Comparison of ENCODE assay signal across 18 cellular contexts in genomic region chr7:68038621-68039314, GRCh38.
A peak's percentile ranks its signal among the peaks of the same experiment; 100 is the strongest.
DNase-seq lines count a peak whose midpoint lies in the region; ATAC-seq and TF ChIP-seq lines count a peak whose summit lies in the region.
"Had no signal": no experiment of that assay in that cellular context is flagged by ENCODE, and none has a peak within 500 bp of the region (broad histone marks: within the 10 kb centered on the region; RNA-seq: fewer than 3 reads in every experiment).

No MANE protein-coding gene starts in this region.

- no peak overlapping the region for H3K9ac ChIP-seq in PC-3 (ENCODE audit: low read length)

- no peak overlapping the region for H2AFZ ChIP-seq in PC-3 (ENCODE audit: low read length)

- CTCF ChIA-PET in PC-3 (lab: Charles Lee), result no interaction called here
- CTCF ChIA-PET in CD4-positive, alpha-beta T cell (lab: Charles Lee), result no interaction called here

- no peaks in the 10 kb centered on the region for H3K36me3 Mint-ChIP-seq in CD4-positive, alpha-beta T cell (ENCODE audit: low read depth)
- H3K36me3 Mint-ChIP-seq: naive thymus-derived CD4-positive, alpha-beta T cell had no signal

- H3K4me2 ChIP-seq in PC-3 (ENCODE audit: low read length), result no peak overlapping the region

- H3K27me3 ChIP-seq in PC-3 (ENCODE audit: low read length), result no peaks in the 10 kb centered on the region
- no peaks in the 10 kb centered on the region for H3K27me3 ChIP-seq in CD4-positive, alpha-beta T cell (ENCODE audit: control insufficient read depth, insufficient read depth, low read length)
- H3K27me3 ChIP-seq: uterus had no signal

- H3K9me2 ChIP-seq in PC-3 (replicated peaks; ENCODE audit: low read length), result no peaks in the 10 kb centered on the region

- no peaks in the 10 kb centered on the region for H3K36me3 ChIP-seq in PC-3 (ENCODE audit: low read depth, low read length)
- H3K36me3 ChIP-seq: uterus, WERI-Rb-1 had no signal

- ATAC-seq in PC-3 (no peak), HG03571 (IDR thresholded peaks at IDR 0.05; ENCODE audit: unreplicated experiment) (no peak)
- no peak for ATAC-seq in CD4-positive, alpha-beta T cell (ENCODE audit: poor library complexity)
- ATAC-seq: naive thymus-derived CD4-positive, alpha-beta T cell; stimulated activated naive CD8-positive, alpha-beta T cell treated with anti-CD3 and anti-CD28 coated beads, Interleukin-15, amount 100 ng/mL, for 72 hours had no signal

- in situ Hi-C loops in G401 (cut with HindIII; ENCODE audit: low sequenced_read_pairs), result no loop called here

- TF ChIP-seq CTCF in PC-3 (conservative IDR thresholded peaks at IDR 0.05; ENCODE audit: low read depth, low read length) (no peak), cardiac fibroblast (IDR thresholded peaks at IDR 0.05; ENCODE audit: low read depth, low read length) (no peak)
- TF ChIP-seq CTCF in CD4-positive, alpha-beta T cell (IDR thresholded peaks at IDR 0.05), result no peak

- no peaks in the 10 kb centered on the region for H3F3A ChIP-seq in PC-3 (ENCODE audit: low read length, unreplicated experiment)

- BruUV-seq in PC-3 (replicated peaks; lab: Mats Ljungman, UMichigan), result no TSS peak

- H3K4me3 ChIP-seq in PC-3 (ENCODE audit: low read length) (no peak overlapping the region), cardiac fibroblast (replicated peaks in 1 of 2; ENCODE audit: low read depth in 2 of 2, low read length in 2 of 2) (no peak overlapping the region)
- H3K4me3 ChIP-seq: uterus had no signal

- POLR2A ChIA-PET in PC-3 (lab: Charles Lee; ENCODE audit: unreplicated experiment), result no interaction called here
- POLR2A ChIA-PET in CD4-positive, alpha-beta T cell (lab: Charles Lee), result no interaction called here

- no peaks in the 10 kb centered on the region for H3K79me2 ChIP-seq in PC-3 (ENCODE audit: low read length)

- H3K9me3 ChIP-seq in PC-3 (ENCODE audit: low read length), result no peaks in the 10 kb centered on the region
- no peaks in the 10 kb centered on the region for H3K9me3 ChIP-seq in CD4-positive, alpha-beta T cell (ENCODE audit: control insufficient read depth, low read length)
- H3K9me3 ChIP-seq: uterus had no signal

- intact Hi-C loops in PC-3 (cut with micrococcal nuclease), result no loop called here
- intact Hi-C loops in CD4-positive, alpha-beta T cell (cut with DNase I, micrococcal nuclease), result no loop called here

- no peak overlapping the region for H3K4me3 Mint-ChIP-seq in CD4-positive, alpha-beta T cell
- H3K4me3 Mint-ChIP-seq: naive thymus-derived CD4-positive, alpha-beta T cell; stimulated activated naive CD8-positive, alpha-beta T cell treated with anti-CD3 and anti-CD28 coated beads, Interleukin-15, amount 100 ng/mL, for 72 hours had no signal

- DNase-seq in COLO829 (ENCODE audit: low spot score) (peak; percentile 28), PC-3 (peak; percentile 18), cardiac fibroblast (ENCODE audit: low read depth in 2 of 2) (peak; percentile 1 to 19), kidney glomerular epithelial cell (lab: John Stamatoyannopoulos, UW) (peak; percentile 72), NCI-H1105 (lab: John Stamatoyannopoulos, UW) (no peak), G401 (ENCODE audit: low spot score) (no peak)
- DNase-seq in CD4-positive, alpha-beta T cell, result no peak
- DNase-seq: cortex of kidney; DMS 273 treated with DMSO at 0.1 percent for 48 hours; naive thymus-derived CD4-positive, alpha-beta T cell; NCI-H187 treated with DMSO at 0.1 percent for 48 hours; NCI-H524 treated with DMSO at 0.1 percent for 48 hours; stimulated activated naive CD8-positive, alpha-beta T cell treated with anti-CD3 and anti-CD28 coated beads, Interleukin-15, amount 100 ng/mL, for 72 hours; SW 1271; uterus; WERI-Rb-1 had no signal

- H4K20me1 ChIP-seq in PC-3 (ENCODE audit: low read length), result no peaks in the 10 kb centered on the region

- H3K27me3 Mint-ChIP-seq in CD4-positive, alpha-beta T cell, result no peaks in the 10 kb centered on the region
- H3K27me3 Mint-ChIP-seq: stimulated activated naive CD8-positive, alpha-beta T cell treated with anti-CD3 and anti-CD28 coated beads, Interleukin-15, amount 100 ng/mL, for 72 hours had no signal

- H3K9me3 Mint-ChIP-seq in CD4-positive, alpha-beta T cell, result peaks cover 15% of the 10 kb centered on the region

- no peaks in the 10 kb centered on the region for H3K4me1 Mint-ChIP-seq in CD4-positive, alpha-beta T cell (ENCODE audit: low read depth)
- H3K4me1 Mint-ChIP-seq: stimulated activated naive CD8-positive, alpha-beta T cell treated with anti-CD3 and anti-CD28 coated beads, Interleukin-15, amount 100 ng/mL, for 72 hours had no signal

- H3K27ac ChIP-seq in PC-3 (ENCODE audit: low read length), result no peak overlapping the region
- no peak overlapping the region for H3K27ac ChIP-seq in CD4-positive, alpha-beta T cell (ENCODE audit: low read depth, low read length)
- H3K27ac ChIP-seq: uterus, WERI-Rb-1 had no signal

- H3K4me1 ChIP-seq in PC-3 (ENCODE audit: insufficient read depth, low read length), result no peaks in the 10 kb centered on the region
- H3K4me1 ChIP-seq: uterus had no signal

- no peak overlapping the region for H3K27ac Mint-ChIP-seq in CD4-positive, alpha-beta T cell
- H3K27ac Mint-ChIP-seq: activated T-helper 2 cell treated with anti-CD3 and anti-CD28 coated beads, Interferon-gamma antibody, Interleukin-2, Interleukin-4, amounts not matched to agents 10 μg/mL and 5 μg/mL and 100 μg/mL, durations not matched to agents 14 hours and 24 hours and 36 hours; naive thymus-derived CD4-positive, alpha-beta T cell; stimulated activated naive CD8-positive, alpha-beta T cell treated with anti-CD3 and anti-CD28 coated beads, Interleukin-15, amount 100 ng/mL, for 72 hours had no signal

Comparison
In these comparisons a context has a peak if more than half of its experiments do, and no peak if none do; other contexts are left out.
1. DNase-seq: peak in COLO829 (single experiment), PC-3 (single experiment), cardiac fibroblast (2 of 2) and kidney glomerular epithelial cell (single experiment); none in CD4-positive, alpha-beta T cell (0 of 10), NCI-H1105 (single experiment) and G401 (single experiment).